Comparison of ENCODE assay signal across 22 cellular contexts in the genomic region with DNA sequence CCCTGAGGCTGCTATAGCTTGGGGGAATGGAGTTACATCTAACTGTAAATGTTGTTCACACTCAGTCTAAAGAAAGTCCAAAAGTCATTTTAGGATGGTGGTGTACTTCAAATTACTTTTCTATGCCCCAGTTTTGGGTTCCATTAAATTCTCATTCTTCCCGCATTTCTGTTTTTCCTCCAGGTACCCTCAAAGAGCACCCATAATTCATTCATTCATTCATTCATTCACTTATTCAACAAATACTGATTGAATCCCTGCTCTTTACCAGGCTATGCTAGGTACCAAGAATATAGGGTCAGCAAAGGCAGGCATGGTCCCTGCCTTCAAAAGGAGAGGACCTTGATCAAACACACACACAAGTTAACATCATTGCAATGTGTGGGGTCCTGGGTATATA.
"Had no signal": no experiment of that assay in that cellular context is flagged by ENCODE, and none has a peak within 500 bp of the region (broad histone marks: within the 10 kb centered on the region; RNA-seq: fewer than 3 reads in every experiment).

No MANE protein-coding gene starts in this region.

- H3K9me3 ChIP-seq: Peyer's patch had no signal

- FAIRE-seq: astrocyte had no signal

- H3K4me3 ChIP-seq: cardiac muscle cell, Peyer's patch had no signal

- H3K27ac ChIP-seq: cardiac muscle cell had no signal

- ATAC-seq: activated CD8-positive, alpha-beta memory T cell treated with anti-CD3 and anti-CD28 coated beads, Interleukin-2, amount 10 ng/mL, durations not matched to agents 7 days and 5 days; WTC11 had no signal

- DNase-seq: activated CD4-positive, alpha-beta T cell treated with anti-CD3 and anti-CD28 coated beads, Interleukin-2, amount 10 ng/mL, durations not matched to agents 24 days and 14 days; activated CD4-positive, alpha-beta T cell treated with anti-CD3 and anti-CD28 coated beads, Interleukin-2, amount 50 U/mL, for 48 hours; activated CD4-positive, CD25-positive, alpha-beta regulatory T cell treated with anti-CD3 and anti-CD28 coated beads, Interleukin-2, amount 50 U/mL, for 72 hours; activated CD8-positive, alpha-beta memory T cell treated with anti-CD3 and anti-CD28 coated beads, Interleukin-2, amount 10 ng/mL, durations not matched to agents 7 days and 5 days; activated effector memory CD4-positive, alpha-beta T cell treated with Interleukin-2 at 50 U/mL for 16 hours; activated naive CD4-positive, alpha-beta T cell; activated T-cell treated with anti-CD3 and anti-CD28 coated beads, Interleukin-2, amount 50 U/mL, for 24 hours; amygdala; NCI-H1092; NCI-H1417; NCI-H1694; NCI-H2029; NCI-H2107; NCI-H2171 treated with DMSO at 0.1 percent for 48 hours; NCI-H226; NCI-H526; NCI-H774; Peyer's patch; SHP77 treated with DMSO at 0.1 percent for 48 hours had no signal

- H3K36me3 ChIP-seq: cardiac muscle cell, Peyer's patch had no signal

- H3K27me3 ChIP-seq: cardiac muscle cell, Peyer's patch had no signal
